In the genomic region with DNA sequence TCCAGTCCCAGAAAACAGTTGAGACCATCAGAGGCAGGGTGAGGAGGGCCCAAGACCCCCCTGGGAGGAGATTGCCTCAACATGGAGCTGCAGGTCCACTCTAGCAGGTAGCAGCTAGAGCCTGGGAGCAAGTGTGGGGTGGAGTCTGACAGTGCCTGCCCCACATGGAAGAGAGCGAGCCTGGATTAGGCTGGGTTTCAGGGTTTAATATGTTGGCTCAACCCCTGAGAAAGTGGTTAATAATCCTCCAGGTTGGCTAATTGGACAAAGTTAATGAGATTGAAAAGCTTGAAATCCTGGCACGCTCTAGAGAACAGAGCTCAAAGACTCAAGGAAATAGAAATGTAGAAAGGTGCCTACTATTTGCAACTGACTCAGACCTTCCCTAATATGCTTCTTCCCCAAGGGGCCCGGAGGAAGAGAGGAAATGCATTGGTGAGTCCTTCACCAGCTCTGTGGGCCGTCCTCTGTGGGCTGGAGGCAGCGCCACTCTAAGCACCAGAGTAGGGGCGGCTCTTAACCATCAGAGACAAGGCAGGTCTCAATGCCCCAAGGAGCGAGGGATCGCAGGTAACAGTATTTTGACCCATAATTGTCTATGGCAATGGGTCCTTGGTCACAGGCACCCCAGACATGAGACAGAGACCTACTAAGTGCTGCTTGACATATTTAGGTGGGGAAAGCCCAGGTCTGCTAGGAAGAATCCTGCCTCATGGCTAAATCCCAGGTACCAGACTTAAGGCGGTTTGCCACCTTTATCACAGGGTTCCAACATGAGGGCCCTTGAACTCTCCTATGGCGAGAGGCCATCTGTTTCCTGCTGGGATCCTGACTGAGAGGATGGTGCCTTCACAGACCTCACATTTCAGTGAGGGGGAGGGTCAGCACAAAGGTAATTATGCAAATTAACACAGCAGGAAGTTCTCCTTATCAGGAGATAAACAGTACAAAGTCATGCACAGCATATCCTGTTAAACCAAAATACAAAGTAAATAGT, we compare ENCODE assay signal across 11 cellular contexts. TPM values are rescaled to one million over a fixed set of nuclear protein-coding genes. Genes with fewer than 3 reads are reported as not detected.
DNase-seq lines count a peak whose midpoint lies in the region; ATAC-seq and FAIRE-seq lines count a peak whose summit lies in the region.
"Had no signal": no experiment of that assay in that cellular context is flagged by ENCODE, and none has a peak within 500 bp of the region (broad histone marks: within the 10 kb centered on the region; RNA-seq: fewer than 3 reads in every experiment).

No MANE protein-coding gene starts in this region.

- FAIRE-seq in colon (lab: Jason Lieb, UNC): peak; percentile 73

- CTCF ChIA-PET in activated naive CD4-positive, alpha-beta T cell treated with anti-CD3 and anti-CD28 coated beads for 36 hours (lab: Charles Lee): interaction anchor here (0.9 to 1.3 kb wide), 4 partner anchors 12 to 138 kb away, joined by 3 to 4 read pairs (median 3); no protein-coding TSS in a partner anchor

- no peak for DNase-seq in activated naive CD4-positive, alpha-beta T cell treated with anti-CD3 and anti-CD28 coated beads for 36 hours
- DNase-seq in activated naive CD4-positive, alpha-beta T cell treated with Interleukin-2 at 50 U/mL for 16 hours: no peak
- peak; percentile 38 for DNase-seq in NCI-H2196 treated with DMSO at 0.1 percent for 48 hours (lab: John Stamatoyannopoulos, UW; ENCODE audit: unreplicated experiment)
- DNase-seq in stimulated activated naive CD8-positive, alpha-beta T cell treated with anti-CD3 and anti-CD28 coated beads, Interleukin-15, amount 100 ng/mL, for 72 hours: no peak
- DNase-seq in medulla oblongata (ENCODE audit: extremely low spot score): no peak
- no peak for DNase-seq in RKO (ENCODE audit: low spot score)
- DNase-seq: IMR-90 had no signal

- peaks cover 56% of the 10 kb centered on the region for H3K4me1 Mint-ChIP-seq in activated naive CD4-positive, alpha-beta T cell treated with anti-CD3 and anti-CD28 coated beads for 36 hours (ENCODE audit: low read depth)
- H3K4me1 Mint-ChIP-seq in stimulated activated naive CD8-positive, alpha-beta T cell treated with anti-CD3 and anti-CD28 coated beads, Interleukin-15, amount 100 ng/mL, for 72 hours: peaks cover 70% of the 10 kb centered on the region

- ATAC-seq in stimulated activated naive CD8-positive, alpha-beta T cell treated with anti-CD3 and anti-CD28 coated beads, Interleukin-15, amount 100 ng/mL, for 72 hours: no peak
- ATAC-seq in GM18517 (IDR thresholded peaks at IDR 0.05; ENCODE audit: unreplicated experiment): no peak

- no peaks in the 10 kb centered on the region for H3K27me3 Mint-ChIP-seq in activated naive CD4-positive, alpha-beta T cell treated with anti-CD3 and anti-CD28 coated beads for 36 hours (ENCODE audit: low read depth)
- H3K27me3 Mint-ChIP-seq in stimulated activated naive CD8-positive, alpha-beta T cell treated with anti-CD3 and anti-CD28 coated beads, Interleukin-15, amount 100 ng/mL, for 72 hours: no peaks in the 10 kb centered on the region

- no peaks in the 10 kb centered on the region for H3K36me3 Mint-ChIP-seq in activated naive CD4-positive, alpha-beta T cell treated with anti-CD3 and anti-CD28 coated beads for 36 hours (ENCODE audit: low read depth)

- H3K4me3 Mint-ChIP-seq in activated naive CD4-positive, alpha-beta T cell treated with anti-CD3 and anti-CD28 coated beads for 36 hours: peak overlapping the region; percentile 52
- peak overlapping the region; percentile 54 to 77 for H3K4me3 Mint-ChIP-seq in stimulated activated naive CD8-positive, alpha-beta T cell treated with anti-CD3 and anti-CD28 coated beads, Interleukin-15, amount 100 ng/mL, for 72 hours
- H3K4me3 Mint-ChIP-seq: neural crest cell had no signal

- no peak overlapping the region for H3K27ac Mint-ChIP-seq in activated naive CD4-positive, alpha-beta T cell treated with anti-CD3 and anti-CD28 coated beads for 36 hours
- peak overlapping the region in 1 of 2 donors; percentile 80 for H3K27ac Mint-ChIP-seq in stimulated activated naive CD8-positive, alpha-beta T cell treated with anti-CD3 and anti-CD28 coated beads, Interleukin-15, amount 100 ng/mL, for 72 hours

- intact Hi-C loops in activated naive CD4-positive, alpha-beta T cell treated with anti-CD3 and anti-CD28 coated beads for 36 hours (cut with micrococcal nuclease): loop anchor here (5.0 to 10.0 kb wide), 2 partner anchors 45 to 373 kb away; no protein-coding TSS in a partner anchor

- H3K9me3 Mint-ChIP-seq in activated naive CD4-positive, alpha-beta T cell treated with anti-CD3 and anti-CD28 coated beads for 36 hours: no peaks in the 10 kb centered on the region
- H3K9me3 Mint-ChIP-seq in stimulated activated naive CD8-positive, alpha-beta T cell treated with anti-CD3 and anti-CD28 coated beads, Interleukin-15, amount 100 ng/mL, for 72 hours: no peaks in the 10 kb centered on the region
- H3K9me3 Mint-ChIP-seq: neural crest cell had no signal

RNA-seq across cellular contexts. Expression of gene RSPH1, which starts 33.8 kb away (rescaled TPM):
- total RNA-seq in activated naive CD4-positive, alpha-beta T cell treated with anti-CD3 and anti-CD28 coated beads for 36 hours: under 1 TPM in 1 of 2 experiments, not detected in 1; 0.22 TPM
- total RNA-seq: IMR-90 had no signal

RNA-seq across cellular contexts. Expression of gene SLC37A1, which starts 51.5 kb away (rescaled TPM):
- total RNA-seq in activated naive CD4-positive, alpha-beta T cell treated with anti-CD3 and anti-CD28 coated beads for 36 hours: 10 to 100 TPM; 18.4 to 18.7 TPM

RNA-seq across cellular contexts. Expression of gene UBASH3A, which starts 58.5 kb away (rescaled TPM):
- total RNA-seq in activated naive CD4-positive, alpha-beta T cell treated with anti-CD3 and anti-CD28 coated beads for 36 hours: 10 to 100 TPM; 13.5 to 14.9 TPM
- total RNA-seq: Caco-2, IMR-90, neural crest cell had no signal
